13 cellular contexts compared by ENCODE assay signal in the genomic region with DNA sequence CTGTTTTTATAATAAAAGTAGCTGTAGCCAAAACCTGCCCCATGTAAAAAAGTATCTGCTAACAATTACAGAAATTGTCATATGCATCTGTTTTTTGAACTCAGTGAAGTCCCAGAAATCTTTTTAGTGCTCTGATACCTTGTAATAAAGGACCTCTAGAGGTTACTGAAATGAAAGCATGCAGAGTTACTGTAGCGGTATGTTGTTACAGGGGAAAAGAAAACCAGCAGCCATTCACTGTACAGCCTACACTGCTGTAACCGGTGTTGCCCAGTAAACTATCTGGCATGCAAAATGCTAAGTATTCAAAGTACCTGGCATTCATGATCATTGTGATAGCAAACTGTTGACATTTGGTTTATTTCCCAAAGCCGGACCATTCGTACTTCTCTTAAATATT. TPM values are rescaled to one million over a fixed set of nuclear protein-coding genes. Genes with fewer than 3 reads are reported as not detected.
"Had no signal": no experiment of that assay in that cellular context is flagged by ENCODE, and none has a peak within 500 bp of the region (broad histone marks: within the 10 kb centered on the region; RNA-seq: fewer than 3 reads in every experiment).

No MANE protein-coding gene starts in this region.

RNA-seq across cellular contexts. Expression of gene OR4F6, which starts 12.6 kb away (rescaled TPM):
- total RNA-seq: activated CD4-positive, alpha-beta memory T cell treated with anti-CD3 and anti-CD28 coated beads, Interleukin-2, amount 10 ng/mL, durations not matched to agents 7 days and 5 days; activated CD4-positive, alpha-beta T cell treated with anti-CD3 and anti-CD28 coated beads for 36 hours; activated CD4-positive, alpha-beta T cell treated with anti-CD3 and anti-CD28 coated beads, Interleukin-2, amount 10 ng/mL, durations not matched to agents 7 days and 5 days; activated CD8-positive, alpha-beta memory T cell treated with anti-CD3 and anti-CD28 coated beads, Interleukin-2, amount 10 ng/mL, durations not matched to agents 7 days and 5 days; activated CD8-positive, alpha-beta T cell treated with anti-CD3 and anti-CD28 coated beads, Interleukin-2, amount 10 ng/mL, durations not matched to agents 7 days and 5 days; activated naive CD8-positive, alpha-beta T cell treated with anti-CD3 and anti-CD28 coated beads, Interleukin-2, amount 10 ng/mL, durations not matched to agents 7 days and 5 days; activated T-helper 2 cell treated with anti-CD3 and anti-CD28 coated beads, Interferon-gamma antibody, Interleukin-2, Interleukin-4, amounts not matched to agents 10 μg/mL and 5 μg/mL and 100 μg/mL, durations not matched to agents 14 hours and 24 hours and 36 hours; ascending aorta; body of pancreas; breast epithelium; cardiac muscle cell; chondrocyte had no signal
- polyA plus RNA-seq: adipose tissue, cardiac muscle cell had no signal

RNA-seq across cellular contexts. Expression of gene OR4F15, which starts 21.3 kb away (rescaled TPM):
- total RNA-seq: activated CD4-positive, alpha-beta memory T cell treated with anti-CD3 and anti-CD28 coated beads, Interleukin-2, amount 10 ng/mL, durations not matched to agents 7 days and 5 days; activated CD4-positive, alpha-beta T cell treated with anti-CD3 and anti-CD28 coated beads for 36 hours; activated CD4-positive, alpha-beta T cell treated with anti-CD3 and anti-CD28 coated beads, Interleukin-2, amount 10 ng/mL, durations not matched to agents 7 days and 5 days; activated CD8-positive, alpha-beta memory T cell treated with anti-CD3 and anti-CD28 coated beads, Interleukin-2, amount 10 ng/mL, durations not matched to agents 7 days and 5 days; activated CD8-positive, alpha-beta T cell treated with anti-CD3 and anti-CD28 coated beads, Interleukin-2, amount 10 ng/mL, durations not matched to agents 7 days and 5 days; activated naive CD8-positive, alpha-beta T cell treated with anti-CD3 and anti-CD28 coated beads, Interleukin-2, amount 10 ng/mL, durations not matched to agents 7 days and 5 days; activated T-helper 2 cell treated with anti-CD3 and anti-CD28 coated beads, Interferon-gamma antibody, Interleukin-2, Interleukin-4, amounts not matched to agents 10 μg/mL and 5 μg/mL and 100 μg/mL, durations not matched to agents 14 hours and 24 hours and 36 hours; ascending aorta; body of pancreas; breast epithelium; cardiac muscle cell; chondrocyte had no signal
- polyA plus RNA-seq: adipose tissue, cardiac muscle cell had no signal
